ENCODE assay signal across 9 cellular contexts in the genomic region with DNA sequence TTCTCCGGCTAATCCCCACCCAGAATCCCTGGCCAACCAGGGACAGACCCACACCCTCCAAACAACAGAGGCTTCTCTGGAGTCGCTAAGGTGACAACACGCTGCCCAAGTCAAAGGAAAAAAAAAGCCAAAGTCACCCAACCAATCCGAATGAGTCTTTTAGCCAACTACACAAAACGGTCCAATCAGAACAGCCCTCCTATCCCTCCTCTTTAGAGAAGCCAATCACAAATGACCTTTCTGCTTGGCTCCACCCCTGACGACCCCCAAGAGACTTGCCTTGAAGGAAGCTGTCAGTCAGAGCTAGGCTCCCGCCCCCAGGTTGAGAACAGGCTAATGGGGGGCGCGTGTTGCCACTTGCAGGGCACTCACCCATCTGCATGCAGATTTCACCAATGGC. TPM values are rescaled to one million over a fixed set of nuclear protein-coding genes. Genes with fewer than 3 reads are reported as not detected.
DNase-seq lines count a peak whose midpoint lies in the region; ATAC-seq and TF ChIP-seq lines count a peak whose summit lies in the region.
"Had no signal": no experiment of that assay in that cellular context is flagged by ENCODE, and none has a peak within 500 bp of the region (broad histone marks: within the 10 kb centered on the region; RNA-seq: fewer than 3 reads in every experiment).

No MANE protein-coding gene starts in this region.

- H3F3A ChIP-seq in OCI-LY1 (ENCODE audit: insufficient read depth, low read length): no peaks in the 10 kb centered on the region

- H3K79me2 ChIP-seq in OCI-LY1 (ENCODE audit: insufficient read depth, low read length): no peaks in the 10 kb centered on the region
- no peaks in the 10 kb centered on the region for H3K79me2 ChIP-seq in fibroblast of lung (ENCODE audit: control insufficient read depth, insufficient read depth, low read length)

- H2AFZ ChIP-seq in OCI-LY1 (ENCODE audit: low read length) (no peak overlapping the region), fibroblast of lung (ENCODE audit: low read length) (no peak overlapping the region)

- TF ChIP-seq CTCF in BE2C (IDR thresholded peaks at IDR 0.05; ENCODE audit: low read depth, low read length): no peak
- TF ChIP-seq CTCF in GM20000 (IDR thresholded peaks at IDR 0.05; ENCODE audit: extremely low read depth, missing control alignments): no peak
- 0 out of 2 replicates have a peak, but pooled peaks have one; percentile 10 for TF ChIP-seq CTCF in OCI-LY1 (IDR thresholded peaks at IDR 0.05; ENCODE audit: low read length)
- TF ChIP-seq CTCF in fibroblast of lung (conservative IDR thresholded peaks at IDR 0.05 in 1 of 2, IDR thresholded peaks at IDR 0.05 in 1 of 2; ENCODE audit: low read depth in 1 of 2, low read length in 2 of 2): no peak

- ATAC-seq in HG02798 (IDR thresholded peaks at IDR 0.05; ENCODE audit: poor library complexity, unreplicated experiment) (no peak), Right ventricle myocardium superior (ENCODE audit: poor library complexity) (no peak)
- ATAC-seq in activated T-helper 17 cell treated with anti-CD3 and anti-CD28 coated beads, Interleukin-2, amount 50 U/mL, for 72 hours (replicated peaks): no peak

- H3K4me3 Mint-ChIP-seq in activated T-helper 17 cell treated with anti-CD3 and anti-CD28 coated beads, Interleukin-2, amount 50 U/mL, for 72 hours: no peak overlapping the region

- H3K4me1 ChIP-seq in BE2C (peaks cover 6% of the 10 kb centered on the region), OCI-LY1 (ENCODE audit: insufficient read depth, low read length, severe bottlenecking) (no peaks in the 10 kb centered on the region), fibroblast of lung (ENCODE audit: control insufficient read depth, extremely low read depth, insufficient read depth, low read length) (no peaks in the 10 kb centered on the region)

- no peak overlapping the region for H3K27ac Mint-ChIP-seq in activated T-helper 17 cell treated with anti-CD3 and anti-CD28 coated beads, Interleukin-2, amount 50 U/mL, for 72 hours

- no peaks in the 10 kb centered on the region for H3K27me3 Mint-ChIP-seq in activated T-helper 17 cell treated with anti-CD3 and anti-CD28 coated beads, Interleukin-2, amount 50 U/mL, for 72 hours

- DNase-seq in BE2C: peak; percentile 85
- DNase-seq in GM20000 (ENCODE audit: low spot score): peak; percentile 48
- DNase-seq in fibroblast of lung (ENCODE audit: low read depth in 2 of 2): peak; percentile 34 to 53
- DNase-seq in activated gamma-delta T cell treated with Interleukin-2 at 50 U/mL for 16 hours: no peak
- no peak for DNase-seq in Right ventricle myocardium superior

- peaks cover 81% of the 10 kb centered on the region for H3K36me3 Mint-ChIP-seq in activated T-helper 17 cell treated with anti-CD3 and anti-CD28 coated beads, Interleukin-2, amount 50 U/mL, for 72 hours (ENCODE audit: low read depth)

- H3K4me3 ChIP-seq in BE2C (ENCODE audit: low read depth, low read length) (no peak overlapping the region), OCI-LY1 (ENCODE audit: low read depth, low read length, poor library complexity, severe bottlenecking) (no peak overlapping the region), fibroblast of lung (replicated peaks in 1 of 4; ENCODE audit: control extremely low read depth in 1 of 4, insufficient read depth in 1 of 4, low read depth in 3 of 4, low read length in 4 of 4) (no peak overlapping the region)

- no peaks in the 10 kb centered on the region for H3K9me2 ChIP-seq in OCI-LY1 (ENCODE audit: low read depth, low read length)

- H3K27me3 ChIP-seq in BE2C (no peaks in the 10 kb centered on the region), OCI-LY1 (ENCODE audit: insufficient read depth, low read length) (no peaks in the 10 kb centered on the region), fibroblast of lung (ENCODE audit: control insufficient read depth, insufficient read depth, low read length) (no peaks in the 10 kb centered on the region)

- H3K4me2 ChIP-seq in OCI-LY1 (ENCODE audit: low read length) (no peak overlapping the region), fibroblast of lung (ENCODE audit: extremely low read depth, insufficient read depth, low read length) (no peak overlapping the region)

- H3K27ac ChIP-seq in OCI-LY1 (ENCODE audit: low read depth, low read length, poor library complexity, severe bottlenecking) (no peak overlapping the region), fibroblast of lung (ENCODE audit: insufficient read depth, low read length) (no peak overlapping the region)

- no peak overlapping the region for H3K9ac ChIP-seq in OCI-LY1 (ENCODE audit: low read length)
- no peak overlapping the region for H3K9ac ChIP-seq in fibroblast of lung (ENCODE audit: insufficient read depth, low read length)

- peaks cover 3% of the 10 kb centered on the region for H3K4me1 Mint-ChIP-seq in activated T-helper 17 cell treated with anti-CD3 and anti-CD28 coated beads, Interleukin-2, amount 50 U/mL, for 72 hours

- H3K36me3 ChIP-seq in BE2C (peaks cover 90% of the 10 kb centered on the region), OCI-LY1 (ENCODE audit: insufficient read depth, low read length) (peaks cover 88% of the 10 kb centered on the region), fibroblast of lung (ENCODE audit: control insufficient read depth, insufficient read depth, low read length) (peaks cover 43% of the 10 kb centered on the region)

- no peaks in the 10 kb centered on the region for H4K20me1 ChIP-seq in OCI-LY1 (ENCODE audit: insufficient read depth, low read length)
- no peaks in the 10 kb centered on the region for H4K20me1 ChIP-seq in fibroblast of lung (ENCODE audit: control insufficient read depth, extremely low read depth, insufficient read depth, low read length)

- no peaks in the 10 kb centered on the region for H3K9me3 Mint-ChIP-seq in activated T-helper 17 cell treated with anti-CD3 and anti-CD28 coated beads, Interleukin-2, amount 50 U/mL, for 72 hours

- H3K9me3 ChIP-seq in BE2C: no peaks in the 10 kb centered on the region
- no peaks in the 10 kb centered on the region for H3K9me3 ChIP-seq in OCI-LY1 (ENCODE audit: low read length)
- no peaks in the 10 kb centered on the region for H3K9me3 ChIP-seq in fibroblast of lung (ENCODE audit: control insufficient read depth, insufficient read depth, low read depth, low read length)

- intact Hi-C loops in Right ventricle myocardium superior (cut with DNase I): no loop called here

RNA-seq across cellular contexts. Expression of a gene that starts 6.6 kb away (rescaled TPM):
- 15.0 TPM for polyA plus RNA-seq in BE2C (2012; ENCODE audit: insufficient read depth, insufficient read length, low read depth)
- 3.1 and 3.3 TPM in 2 replicates for total RNA-seq in fibroblast of lung
- 3.3 and 4.4 TPM in 2 replicates for polyA plus RNA-seq in fibroblast of lung
- 6.4 and 6.9 TPM in 2 replicates for polyA plus RNA-seq in fibroblast of lung (2012)
- polyA minus RNA-seq in fibroblast of lung (ENCODE audit: low replicate concordance): 6.7 and 10.1 TPM in 2 replicates
- 1 to 10 TPM; 4.7 to 9.9 TPM for total RNA-seq in activated T-helper 17 cell treated with anti-CD3 and anti-CD28 coated beads, Interleukin-2, amount 50 U/mL, for 72 hours
- total RNA-seq in Right ventricle myocardium superior: 2.0 TPM

RNA-seq across cellular contexts. Expression of a gene that starts 15.3 kb away (rescaled TPM):
- polyA plus RNA-seq in BE2C (2012; ENCODE audit: insufficient read depth, insufficient read length, low read depth): not detected
- total RNA-seq in fibroblast of lung (not detected in 2 replicates), Right ventricle myocardium superior (not detected)
- not detected in 2 replicates for polyA plus RNA-seq in fibroblast of lung
- polyA plus RNA-seq in fibroblast of lung (2012): not detected in 2 replicates
- 2.9 TPM in 1 of 2 replicates, not detected in the other for polyA minus RNA-seq in fibroblast of lung (ENCODE audit: low replicate concordance)
- not detected for total RNA-seq in activated T-helper 17 cell treated with anti-CD3 and anti-CD28 coated beads, Interleukin-2, amount 50 U/mL, for 72 hours
- total RNA-seq: pulmonary artery endothelial cell had no signal

RNA-seq across cellular contexts. Expression of a gene that starts 20.7 kb away (rescaled TPM):
- polyA plus RNA-seq in BE2C (2012; ENCODE audit: insufficient read depth, insufficient read length, low read depth): 300 TPM
- total RNA-seq in fibroblast of lung (28.2 and 36.0 TPM in 2 replicates), Right ventricle myocardium superior (30.9 TPM)
- 52.5 and 75.0 TPM in 2 replicates for polyA plus RNA-seq in fibroblast of lung
- polyA plus RNA-seq in fibroblast of lung (2012): 34.5 and 41.3 TPM in 2 replicates
- polyA minus RNA-seq in fibroblast of lung (ENCODE audit: low replicate concordance): 196 and 209 TPM in 2 replicates
- 100 to 1,000 TPM in 1 of 2 donors, 10 to 100 TPM in 1; 71.9 to 106 TPM for total RNA-seq in activated T-helper 17 cell treated with anti-CD3 and anti-CD28 coated beads, Interleukin-2, amount 50 U/mL, for 72 hours

RNA-seq across cellular contexts. Expression of a gene that starts 21.4 kb away (rescaled TPM):
- 397 TPM for polyA plus RNA-seq in BE2C (2012; ENCODE audit: insufficient read depth, insufficient read length, low read depth)
- total RNA-seq in fibroblast of lung (56.5 and 60.4 TPM in 2 replicates), Right ventricle myocardium superior (42.9 TPM)
- 43.2 and 52.2 TPM in 2 replicates for polyA plus RNA-seq in fibroblast of lung
- polyA plus RNA-seq in fibroblast of lung (2012): 41.3 and 53.9 TPM in 2 replicates
- polyA minus RNA-seq in fibroblast of lung (ENCODE audit: low replicate concordance): 61.2 and 81.9 TPM in 2 replicates
- total RNA-seq in activated T-helper 17 cell treated with anti-CD3 and anti-CD28 coated beads, Interleukin-2, amount 50 U/mL, for 72 hours: 100 to 1,000 TPM; 125 to 167 TPM

RNA-seq across cellular contexts. Expression of a gene that starts 31.4 kb away (rescaled TPM):
- 547 TPM for polyA plus RNA-seq in BE2C (2012; ENCODE audit: insufficient read depth, insufficient read length, low read depth)
- total RNA-seq in fibroblast of lung (117 and 186 TPM in 2 replicates), Right ventricle myocardium superior (117 TPM)
- 155 and 199 TPM in 2 replicates for polyA plus RNA-seq in fibroblast of lung
- 204 and 242 TPM in 2 replicates for polyA plus RNA-seq in fibroblast of lung (2012)
- polyA minus RNA-seq in fibroblast of lung (ENCODE audit: low replicate concordance): 43.1 and 70.6 TPM in 2 replicates
- total RNA-seq in activated T-helper 17 cell treated with anti-CD3 and anti-CD28 coated beads, Interleukin-2, amount 50 U/mL, for 72 hours: 100 to 1,000 TPM; 135 to 172 TPM

Comparison
In these comparisons a context has a peak if more than half of its experiments do, and no peak if none do; other contexts are left out.
1. DNase-seq: peak in BE2C (single experiment), GM20000 (single experiment) and fibroblast of lung (2 of 2); none in activated gamma-delta T cell treated with Interleukin-2 at 50 U/mL for 16 hours (single experiment) and Right ventricle myocardium superior (single experiment).